In the genomic region with DNA sequence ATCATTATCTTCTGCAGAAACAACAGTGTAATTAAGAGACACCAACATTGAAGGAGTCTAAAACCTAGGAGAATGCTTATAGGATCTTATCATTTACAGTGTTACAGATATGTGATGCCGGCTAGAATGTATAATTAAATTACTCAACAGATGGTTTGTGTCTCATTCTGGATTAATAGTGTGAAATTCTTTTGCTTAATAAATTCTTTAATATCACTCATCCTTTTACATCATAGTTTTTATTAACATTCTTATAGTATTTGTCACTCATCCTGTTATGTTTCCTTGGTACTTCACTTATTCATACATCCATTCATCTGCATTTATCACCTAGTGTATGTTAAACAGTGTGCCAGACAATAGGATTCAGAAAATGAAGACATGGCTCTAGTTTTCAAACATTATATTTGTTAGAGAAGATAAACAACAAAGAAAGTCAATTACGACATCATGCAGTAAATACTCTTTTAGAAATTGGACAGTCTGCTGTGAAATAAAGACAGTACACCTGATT, we compare ENCODE assay signal across 30 cellular contexts.
"Had no signal": no experiment of that assay in that cellular context is flagged by ENCODE, and none has a peak within 500 bp of the region (broad histone marks: within the 10 kb centered on the region; RNA-seq: fewer than 3 reads in every experiment).

No MANE protein-coding gene starts in this region.

- H3K9me3 ChIP-seq: adrenal gland, body of pancreas, pancreas, prostate gland, stomach, thyroid gland, upper lobe of right lung had no signal

- ATAC-seq: activated CD4-positive, CD25-positive, alpha-beta regulatory T cell treated with anti-CD3 and anti-CD28 coated beads, Interleukin-2, amount 50 U/mL, for 24 hours; body of pancreas; effector memory CD8-positive, alpha-beta T cell; esophagus mucosa; heart right ventricle; naive thymus-derived CD4-positive, alpha-beta T cell; pancreas; sciatic nerve; stimulated activated naive B cell treated with anti-CD40 and anti-IgM and Interleukin-4, amounts not matched to agents 10 μg/mL and 1 μg/mL and 100 μg/mL, for 72 hours; upper lobe of right lung had no signal

- H3K4me3 Mint-ChIP-seq: activated naive CD8-positive, alpha-beta T cell; effector memory CD8-positive, alpha-beta T cell; memory B cell; naive thymus-derived CD4-positive, alpha-beta T cell; stimulated activated naive B cell treated with anti-CD40 and anti-IgM and Interleukin-4, amounts not matched to agents 10 μg/mL and 1 μg/mL and 100 μg/mL, for 72 hours had no signal

- H3K27me3 ChIP-seq: adrenal gland, body of pancreas, heart right ventricle, pancreas, stomach, thyroid gland, upper lobe of right lung had no signal

- H3K36me3 ChIP-seq: adrenal gland, heart right ventricle, pancreas, prostate gland, stomach, thyroid gland, upper lobe of right lung had no signal

- DNase-seq: activated CD4-positive, alpha-beta T cell treated with anti-CD3 and anti-CD28 coated beads for 48 hours; activated CD4-positive, alpha-beta T cell treated with anti-CD3 and anti-CD28 coated beads, Interleukin-2, amount 50 U/mL, for 48 hours; activated CD8-positive, alpha-beta memory T cell treated with anti-CD3 and anti-CD28 coated beads for 24 hours; activated effector memory CD4-positive, alpha-beta T cell treated with Interleukin-2 at 50 U/mL for 16 hours; activated naive CD4-positive, alpha-beta T cell treated with Interleukin-2 at 50 U/mL for 16 hours; adrenal gland; aorta; body of pancreas; effector memory CD8-positive, alpha-beta T cell; foreskin melanocyte; heart right ventricle; midbrain; naive thymus-derived CD4-positive, alpha-beta T cell; pancreas; retina; small intestine; stimulated activated CD4-positive, alpha-beta T cell treated with anti-CD3 and anti-CD28 coated beads, Interleukin-4, amount 100 ng/mL, for 4 hours; stimulated activated CD8-positive, alpha-beta memory T cell treated with anti-CD3 and anti-CD28 coated beads, Interleukin-4, amount 100 ng/mL, for 48 hours; stimulated activated naive B cell treated with anti-CD40 and anti-IgM and Interleukin-4, amounts not matched to agents 10 μg/mL and 1 μg/mL and 100 μg/mL, for 72 hours; stomach; thyroid gland; upper lobe of right lung had no signal

- H3K27ac Mint-ChIP-seq: activated naive CD8-positive, alpha-beta T cell; effector memory CD8-positive, alpha-beta T cell; memory B cell; naive thymus-derived CD4-positive, alpha-beta T cell; stimulated activated naive B cell treated with anti-CD40 and anti-IgM and Interleukin-4, amounts not matched to agents 10 μg/mL and 1 μg/mL and 100 μg/mL, for 72 hours had no signal

- H3K36me3 Mint-ChIP-seq: activated naive CD8-positive, alpha-beta T cell; memory B cell; naive thymus-derived CD4-positive, alpha-beta T cell; stimulated activated naive B cell treated with anti-CD40 and anti-IgM and Interleukin-4, amounts not matched to agents 10 μg/mL and 1 μg/mL and 100 μg/mL, for 72 hours had no signal

- H3K4me1 Mint-ChIP-seq: memory B cell; naive thymus-derived CD4-positive, alpha-beta T cell; stimulated activated naive B cell treated with anti-CD40 and anti-IgM and Interleukin-4, amounts not matched to agents 10 μg/mL and 1 μg/mL and 100 μg/mL, for 72 hours had no signal

- H3K4me3 ChIP-seq: adrenal gland, body of pancreas, coronary artery, heart right ventricle, pancreas, prostate gland, stomach, thyroid gland, upper lobe of right lung had no signal

- H3K27me3 Mint-ChIP-seq: activated naive CD8-positive, alpha-beta T cell; effector memory CD8-positive, alpha-beta T cell; memory B cell; naive thymus-derived CD4-positive, alpha-beta T cell; stimulated activated naive B cell treated with anti-CD40 and anti-IgM and Interleukin-4, amounts not matched to agents 10 μg/mL and 1 μg/mL and 100 μg/mL, for 72 hours had no signal

- H3K27ac ChIP-seq: adrenal gland, body of pancreas, coronary artery, heart right ventricle, pancreas, prostate gland, stomach, thyroid gland, upper lobe of right lung, VCaP had no signal

- H3K4me1 ChIP-seq: adrenal gland, body of pancreas, pancreas, prostate gland, stomach, thyroid gland, upper lobe of right lung had no signal
